Comparison of ENCODE assay signal across 14 cellular contexts in genomic region chr12:121649403-121649802, GRCh38. TPM values are rescaled to one million over a fixed set of nuclear protein-coding genes. Genes with fewer than 3 reads are reported as not detected.
DNase-seq lines count a peak whose midpoint lies in the region; ATAC-seq and TF ChIP-seq lines count a peak whose summit lies in the region.
"Had no signal": no experiment of that assay in that cellular context is flagged by ENCODE, and none has a peak within 500 bp of the region (broad histone marks: within the 10 kb centered on the region; RNA-seq: fewer than 3 reads in every experiment).

No MANE protein-coding gene starts in this region.

- peaks cover 51% of the 10 kb centered on the region for H3K36me3 Mint-ChIP-seq in activated T-cell treated with anti-CD3 and anti-CD28 coated beads, Interleukin-2, amount 50 U/mL, for 24 hours (ENCODE audit: low read depth)
- H3K36me3 Mint-ChIP-seq in dendritic cell treated with granulocyte-macrophage colony-stimulating factor and Interleukin-4, amounts not matched to agents 40 ng/mL and 50 ng/mL, for 4 days (ENCODE audit: low read depth) = peaks cover 63% of the 10 kb centered on the region

- POLR2A ChIA-PET in RWPE1 (lab: Yijun Ruan, JAX; ENCODE audit: low non-redundant PET) = no interaction called here

- no peak for TF ChIP-seq CTCF in RWPE1 (conservative IDR thresholded peaks at IDR 0.05; ENCODE audit: low read depth)
- no peak for TF ChIP-seq CTCF in suprapubic skin (IDR thresholded peaks at IDR 0.05)

- no peak for TF ChIP-seq EP300 in suprapubic skin (IDR thresholded peaks at IDR 0.05)

- CTCF ChIA-PET in RWPE1 (lab: Yijun Ruan, JAX) = interaction anchor here (0.6 to 1.3 kb wide), 2 partner anchors 97 to 289 kb away, joined by 4 read pairs; no protein-coding TSS in a partner anchor

- peaks cover 25% of the 10 kb centered on the region for H3K4me1 Mint-ChIP-seq in activated T-cell treated with anti-CD3 and anti-CD28 coated beads, Interleukin-2, amount 50 U/mL, for 24 hours (ENCODE audit: low read depth)
- H3K4me1 Mint-ChIP-seq in dendritic cell treated with granulocyte-macrophage colony-stimulating factor and Interleukin-4, amounts not matched to agents 40 ng/mL and 50 ng/mL, for 4 days (ENCODE audit: low read depth) = peaks cover 37% of the 10 kb centered on the region
- H3K4me1 Mint-ChIP-seq: neural crest cell had no signal

- H3K27ac Mint-ChIP-seq in activated T-cell treated with anti-CD3 and anti-CD28 coated beads, Interleukin-2, amount 50 U/mL, for 24 hours = peak overlapping the region; percentile 38
- peak overlapping the region; percentile 65 for H3K27ac Mint-ChIP-seq in dendritic cell treated with granulocyte-macrophage colony-stimulating factor and Interleukin-4, amounts not matched to agents 40 ng/mL and 50 ng/mL, for 4 days

- H3K27ac ChIP-seq in RWPE1 = peak overlapping the region; percentile 22; the same call in 1 of the 2 replicates
- H3K27ac ChIP-seq in suprapubic skin = peak overlapping the region; percentile 81
- H3K27ac ChIP-seq: tibial nerve had no signal

- no peaks in the 10 kb centered on the region for H3K36me3 ChIP-seq in suprapubic skin

- no peaks in the 10 kb centered on the region for H3K27me3 Mint-ChIP-seq in activated T-cell treated with anti-CD3 and anti-CD28 coated beads, Interleukin-2, amount 50 U/mL, for 24 hours
- no peaks in the 10 kb centered on the region for H3K27me3 Mint-ChIP-seq in dendritic cell treated with granulocyte-macrophage colony-stimulating factor and Interleukin-4, amounts not matched to agents 40 ng/mL and 50 ng/mL, for 4 days

- no peak overlapping the region for H3K4me3 ChIP-seq in suprapubic skin
- H3K4me3 ChIP-seq: tibial nerve had no signal

- H3K9me3 ChIP-seq in suprapubic skin = no peaks in the 10 kb centered on the region
- H3K9me3 ChIP-seq: tibial nerve had no signal

- H3K9me3 Mint-ChIP-seq in activated T-cell treated with anti-CD3 and anti-CD28 coated beads, Interleukin-2, amount 50 U/mL, for 24 hours = no peaks in the 10 kb centered on the region
- H3K9me3 Mint-ChIP-seq in dendritic cell treated with granulocyte-macrophage colony-stimulating factor and Interleukin-4, amounts not matched to agents 40 ng/mL and 50 ng/mL, for 4 days = no peaks in the 10 kb centered on the region
- H3K9me3 Mint-ChIP-seq: neural crest cell had no signal

- no peak for TF ChIP-seq POLR2A in suprapubic skin (IDR thresholded peaks at IDR 0.05)

- no peaks in the 10 kb centered on the region for H3K27me3 ChIP-seq in suprapubic skin
- H3K27me3 ChIP-seq: tibial nerve had no signal

- 56% methylated on average over 9 of the region's 9 CpGs for WGBS in suprapubic skin

- intact Hi-C loops in dendritic cell treated with granulocyte-macrophage colony-stimulating factor and Interleukin-4, amounts not matched to agents 40 ng/mL and 50 ng/mL, for 4 days (cut with micrococcal nuclease) = no loop called here

- no peak for ATAC-seq in GM21576 (IDR thresholded peaks at IDR 0.05; ENCODE audit: unreplicated experiment)
- ATAC-seq in GM18868 (IDR thresholded peaks at IDR 0.05; ENCODE audit: unreplicated experiment) = no peak

- DNase-seq in activated T-cell treated with anti-CD3 and anti-CD28 coated beads, Interleukin-2, amount 50 U/mL, for 24 hours = no peak
- DNase-seq in activated T-cell treated with anti-CD3 and anti-CD28 coated beads, Interleukin-2, amount 50 U/mL, for 1 hour = no peak
- DNase-seq in RWPE1 (ENCODE audit: low spot score) = no peak
- DNase-seq in suprapubic skin (ENCODE audit: low spot score in 2 of 2) = no peak
- no peak for DNase-seq in SK-N-DZ (ENCODE audit: low spot score)
- DNase-seq: mammary epithelial cell, NCI-H2081, NCI-H526, retina had no signal

- H3K4me1 ChIP-seq in suprapubic skin = peaks cover 48% of the 10 kb centered on the region
- H3K4me1 ChIP-seq: tibial nerve had no signal

- H3K4me3 Mint-ChIP-seq in activated T-cell treated with anti-CD3 and anti-CD28 coated beads, Interleukin-2, amount 50 U/mL, for 24 hours = no peak overlapping the region
- no peak overlapping the region for H3K4me3 Mint-ChIP-seq in dendritic cell treated with granulocyte-macrophage colony-stimulating factor and Interleukin-4, amounts not matched to agents 40 ng/mL and 50 ng/mL, for 4 days
- H3K4me3 Mint-ChIP-seq: neural crest cell had no signal

RNA-seq across cellular contexts. Expression of gene MORN3, which starts 20.1 kb away (rescaled TPM):
- total RNA-seq in suprapubic skin = 1 to 10 TPM; 1.5 to 4.5 (median 2.6) TPM
- polyA plus RNA-seq in SK-N-DZ (2014; cell fraction: cytosol; rRNA removed) = 0.82 and 1.1 TPM in 2 replicates
- 0.24 and 0.26 TPM in 2 replicates for polyA plus RNA-seq in SK-N-DZ (2014; cell fraction: nucleus; rRNA removed)
- total RNA-seq: mammary epithelial cell had no signal

RNA-seq across cellular contexts. Expression of gene ORAI1, which starts 23.1 kb away (rescaled TPM):
- total RNA-seq in suprapubic skin = 10 to 100 TPM; 56.5 to 81.4 (median 71.4) TPM
- polyA plus RNA-seq in SK-N-DZ (2014; cell fraction: cytosol; rRNA removed) = 10.9 TPM in 2 replicates
- polyA plus RNA-seq in SK-N-DZ (2014; cell fraction: nucleus; rRNA removed) = 3.4 and 6.0 TPM in 2 replicates
